ENCODE assay signal across 11 cellular contexts in genomic region chr13:32409561-32410440, GRCh38. TPM values are rescaled to one million over a fixed set of nuclear protein-coding genes. Genes with fewer than 3 reads are reported as not detected.
DNase-seq lines count a peak whose midpoint lies in the region; ATAC-seq and TF ChIP-seq lines count a peak whose summit lies in the region.
"Had no signal": no experiment of that assay in that cellular context is flagged by ENCODE, and none has a peak within 500 bp of the region (broad histone marks: within the 10 kb centered on the region; RNA-seq: fewer than 3 reads in every experiment).

No MANE protein-coding gene starts in this region.

- H3K4me3 ChIP-seq in Caco-2 (ENCODE audit: low read depth, low read length) (no peak overlapping the region), heart left ventricle (peak overlapping the region in 9 of 12 donors; percentile 29 to 55 (median 33)), osteoblast (ENCODE audit: insufficient read depth, low read length) (peak overlapping the region; percentile 53), OCI-LY7 (ENCODE audit: low read depth, low read length, poor library complexity, severe bottlenecking) (no peak overlapping the region)
- H3K4me3 ChIP-seq: PC-9 had no signal

- H3K27ac ChIP-seq in heart left ventricle, result peak overlapping the region in 8 of 12 donors; percentile 11 to 65 (median 39)
- no peak overlapping the region for H3K27ac ChIP-seq in osteoblast (ENCODE audit: low read depth, low read length)
- no peak overlapping the region for H3K27ac ChIP-seq in OCI-LY7 (ENCODE audit: low read depth, low read length, poor library complexity, severe bottlenecking)
- H3K27ac ChIP-seq: PC-9 had no signal

- H3K27me3 Mint-ChIP-seq in Caco-2 (ENCODE audit: insufficient read depth, unreplicated experiment), result no peaks in the 10 kb centered on the region
- H3K27me3 Mint-ChIP-seq: memory B cell; stimulated activated memory B cell treated with anti-CD40 and anti-IgM and Interleukin-4, amounts not matched to agents 10 μg/mL and 1 μg/mL and 100 μg/mL, for 72 hours had no signal

- BruUV-seq in Caco-2 (replicated peaks; lab: Mats Ljungman, UMichigan) (no TSS peak), OCI-LY7 (replicated peaks; lab: Mats Ljungman, UMichigan) (no TSS peak)

- H3K9me3 ChIP-seq in Caco-2 (no peaks in the 10 kb centered on the region), heart left ventricle (no peaks in the 10 kb centered on the region), osteoblast (ENCODE audit: low read depth, low read length) (no peaks in the 10 kb centered on the region), OCI-LY7 (ENCODE audit: low read length) (no peaks in the 10 kb centered on the region)

- H3K79me2 ChIP-seq in osteoblast (ENCODE audit: insufficient read depth, low read length), result no peaks in the 10 kb centered on the region
- no peaks in the 10 kb centered on the region for H3K79me2 ChIP-seq in OCI-LY7 (ENCODE audit: insufficient read depth, low read depth, low read length)

- H4K20me1 ChIP-seq in osteoblast (ENCODE audit: insufficient read depth, low read length) (no peaks in the 10 kb centered on the region), OCI-LY7 (ENCODE audit: insufficient read depth, low read length) (no peaks in the 10 kb centered on the region)

- H3K9me2 ChIP-seq in OCI-LY7 (ENCODE audit: insufficient read depth, low read length), result no peaks in the 10 kb centered on the region

- ATAC-seq in heart left ventricle, result peak; percentile 67 to 95 (median 88)
- ATAC-seq: stimulated activated memory B cell treated with anti-CD40 and anti-IgM and Interleukin-4, amounts not matched to agents 10 μg/mL and 1 μg/mL and 100 μg/mL, for 72 hours had no signal

- H3K4me1 ChIP-seq in Caco-2 (0 out of 2 replicates have a peak, but pooled peaks cover 3% of the 10 kb centered on the region), heart left ventricle (peaks cover 0 to 17% (median 9%) of the 10 kb centered on the region in 12 donors), osteoblast (ENCODE audit: insufficient read depth, low read length) (peaks cover 7% of the 10 kb centered on the region), OCI-LY7 (ENCODE audit: insufficient read depth, low read length, poor library complexity, severe bottlenecking) (no peaks in the 10 kb centered on the region)

- no peaks in the 10 kb centered on the region for H3K36me3 Mint-ChIP-seq in Caco-2 (ENCODE audit: insufficient read depth, unreplicated experiment)

- H3K27me3 ChIP-seq in Caco-2 (replicated peaks; ENCODE audit: control insufficient read depth, insufficient read depth, low read length) (no peaks in the 10 kb centered on the region), heart left ventricle (no peaks in the 10 kb centered on the region), osteoblast (ENCODE audit: insufficient read depth, low read length) (no peaks in the 10 kb centered on the region)

- TF ChIP-seq CTCF in Caco-2 (IDR thresholded peaks at IDR 0.05; ENCODE audit: insufficient read depth in 1 of 2, low read depth in 1 of 2, low read length in 1 of 2, severe bottlenecking in 1 of 2, unreplicated experiment in 1 of 2) (no peak), heart left ventricle (IDR thresholded peaks at IDR 0.05) (no peak), osteoblast (IDR thresholded peaks at IDR 0.05; ENCODE audit: extremely low read depth, low read depth, low read length) (no peak), OCI-LY7 (conservative IDR thresholded peaks at IDR 0.05; ENCODE audit: low read length) (no peak)

- CTCF ChIA-PET in Caco-2 (lab: Charles Lee), result no interaction called here
- CTCF ChIA-PET in OCI-LY7 (lab: Charles Lee; ENCODE audit: unreplicated experiment), result no interaction called here

- H3K36me3 ChIP-seq in Caco-2 (ENCODE audit: control insufficient read depth, insufficient read depth, low read length), result no peaks in the 10 kb centered on the region
- peaks cover 0 to 25% (median 12%) of the 10 kb centered on the region in 9 donors for H3K36me3 ChIP-seq in heart left ventricle
- H3K36me3 ChIP-seq in osteoblast (ENCODE audit: insufficient read depth, low read length), result no peaks in the 10 kb centered on the region
- no peaks in the 10 kb centered on the region for H3K36me3 ChIP-seq in OCI-LY7 (ENCODE audit: insufficient read depth, low read length)

- peaks cover 21% of the 10 kb centered on the region for H3K4me1 Mint-ChIP-seq in Caco-2 (ENCODE audit: low read depth, unreplicated experiment)

- H3K9me3 Mint-ChIP-seq in Caco-2 (ENCODE audit: unreplicated experiment), result no peaks in the 10 kb centered on the region
- H3K9me3 Mint-ChIP-seq: memory B cell; stimulated activated memory B cell treated with anti-CD40 and anti-IgM and Interleukin-4, amounts not matched to agents 10 μg/mL and 1 μg/mL and 100 μg/mL, for 72 hours had no signal

- peak overlapping the region; percentile 12 for H3K27ac Mint-ChIP-seq in Caco-2 (ENCODE audit: unreplicated experiment)

- POLR2A ChIA-PET in Caco-2 (lab: Charles Lee), result no interaction called here
- POLR2A ChIA-PET in OCI-LY7 (lab: Charles Lee), result no interaction called here

- DNase-seq in Caco-2 (no peak), SHP77 treated with DMSO at 0.1 percent for 48 hours (lab: John Stamatoyannopoulos, UW) (peak; percentile 52), heart left ventricle (peak in 4 of 5 donors; percentile 39 to 71 (median 59)), osteoblast (ENCODE audit: insufficient read length, low spot score, missing footprints) (no peak), OCI-LY7 (ENCODE audit: low spot score) (no peak)
- DNase-seq in stimulated activated CD4-positive, alpha-beta T cell treated with anti-CD3 and anti-CD28 coated beads, Interleukin-15, amount 100 ng/mL, for 24 hours, result no peak
- DNase-seq in stimulated activated CD4-positive, alpha-beta T cell treated with anti-CD3 and anti-CD28 coated beads, Interleukin-2, amount 100 ng/mL, for 24 hours, result no peak
- DNase-seq in activated CD8-positive, alpha-beta memory T cell treated with anti-CD3 and anti-CD28 coated beads, Interleukin-2, amount 50 U/mL, for 4 hours, result no peak
- DNase-seq: PC-9 had no signal

- H3K4me3 Mint-ChIP-seq in Caco-2 (ENCODE audit: unreplicated experiment), result no peak overlapping the region
- H3K4me3 Mint-ChIP-seq: memory B cell; stimulated activated memory B cell treated with anti-CD40 and anti-IgM and Interleukin-4, amounts not matched to agents 10 μg/mL and 1 μg/mL and 100 μg/mL, for 72 hours had no signal

- H3K4me2 ChIP-seq in osteoblast (ENCODE audit: insufficient read depth, low read length), result peak overlapping the region; percentile 75
- no peak overlapping the region for H3K4me2 ChIP-seq in OCI-LY7 (ENCODE audit: low read length)
- H3K4me2 ChIP-seq: PC-9 had no signal

- intact Hi-C loops in Caco-2 (cut with micrococcal nuclease; ENCODE audit: unreplicated experiment) (no loop called here), heart left ventricle (cut with DNase I) (no loop called here), OCI-LY7 (cut with micrococcal nuclease; ENCODE audit: unreplicated experiment) (no loop called here)

- TF ChIP-seq POLR2A in heart left ventricle (IDR thresholded peaks at IDR 0.05), result no peak

- WGBS in heart left ventricle, 4 donors, result 34 to 38% (median 36%) methylated on average over 27 of the region's 27 CpGs

- H2AFZ ChIP-seq in osteoblast (ENCODE audit: low read length) (peak overlapping the region; percentile 80), OCI-LY7 (ENCODE audit: low read length) (no peak overlapping the region)

RNA-seq across cellular contexts. Expression of gene N4BP2L1, which starts 18.1 kb away (rescaled TPM):
- total RNA-seq in Caco-2 (2022) (7.9 and 9.3 TPM in 2 replicates), heart left ventricle (10 to 100 TPM in 2 of 9 donors, 1 to 10 TPM in 7; 2.1 to 14.8 (median 4.5) TPM), osteoblast (11.2 and 14.4 TPM in 2 replicates), OCI-LY7 (2022) (7.9 and 13.5 TPM in 2 replicates)
- 1 to 10 TPM; 3.2 to 8.2 TPM for polyA plus RNA-seq in heart left ventricle
- total RNA-seq in OCI-LY7 (2014; rRNA removed; shearing (Covaris generic)), result 12.8 and 14.6 TPM in 2 replicates

Comparison
In these comparisons a context has a peak if more than half of its experiments do, and no peak if none do; other contexts are left out.
1. DNase-seq: peak in SHP77 treated with DMSO at 0.1 percent for 48 hours (single experiment) and heart left ventricle (4 of 5); none in Caco-2 (0 of 2), osteoblast (single experiment), stimulated activated CD4-positive, alpha-beta T cell treated with anti-CD3 and anti-CD28 coated beads, Interleukin-15, amount 100 ng/mL, for 24 hours (single experiment), stimulated activated CD4-positive, alpha-beta T cell treated with anti-CD3 and anti-CD28 coated beads, Interleukin-2, amount 100 ng/mL, for 24 hours (0 of 2), OCI-LY7 (single experiment) and activated CD8-positive, alpha-beta memory T cell treated with anti-CD3 and anti-CD28 coated beads, Interleukin-2, amount 50 U/mL, for 4 hours (single experiment).
2. H3K4me3 ChIP-seq: peak in heart left ventricle (9 of 12) and osteoblast (single experiment); none in Caco-2 (single experiment) and OCI-LY7 (single experiment).
3. H3K27ac ChIP-seq: peak in heart left ventricle (8 of 12); none in osteoblast (single experiment) and OCI-LY7 (single experiment).